In genomic region chr13:47094734-47095434, GRCh38 we compare ENCODE assay signal across 16 cellular contexts.
DNase-seq lines count a peak whose midpoint lies in the region; ATAC-seq and TF ChIP-seq lines count a peak whose summit lies in the region.
"Had no signal": no experiment of that assay in that cellular context is flagged by ENCODE, and none has a peak within 500 bp of the region (broad histone marks: within the 10 kb centered on the region; RNA-seq: fewer than 3 reads in every experiment).

No MANE protein-coding gene starts in this region.

- no peak for TF ChIP-seq CTCF in WERI-Rb-1 (IDR thresholded peaks at IDR 0.05; ENCODE audit: low read depth, low read length)

- no peaks in the 10 kb centered on the region for H3K36me3 ChIP-seq in WERI-Rb-1
- H3K36me3 ChIP-seq: esophagus muscularis mucosa had no signal

- no peaks in the 10 kb centered on the region for H3K9me3 ChIP-seq in WERI-Rb-1 (ENCODE audit: severe bottlenecking)
- H3K9me3 ChIP-seq: esophagus muscularis mucosa had no signal

- DNase-seq in NCI-H69 (lab: John Stamatoyannopoulos, UW) (no peak), NCI-H524 (lab: John Stamatoyannopoulos, UW) (no peak), WERI-Rb-1 (no peak)
- no peak for DNase-seq in stimulated activated naive CD4-positive, alpha-beta T cell treated with Interleukin-2 at 50 U/mL for 16 hours (lab: John Stamatoyannopoulos, UW)
- DNase-seq: activated CD4-positive, CD25-positive, alpha-beta regulatory T cell treated with anti-CD3 and anti-CD28 coated beads, Interleukin-2, amount 50 U/mL, for 72 hours; activated effector memory CD4-positive, alpha-beta T cell treated with anti-CD3 and anti-CD28 coated beads, Interleukin-2, amount 50 U/mL, for 16 hours; caudate nucleus; immature natural killer cell; naive B cell had no signal

- no peak overlapping the region for H3K4me3 ChIP-seq in WERI-Rb-1 (ENCODE audit: low read depth, low read length)
- H3K4me3 ChIP-seq: esophagus muscularis mucosa had no signal

- H3K27me3 ChIP-seq in WERI-Rb-1 (ENCODE audit: insufficient read depth, low read depth, severe bottlenecking): no peaks in the 10 kb centered on the region
- H3K27me3 ChIP-seq: esophagus muscularis mucosa had no signal

- ATAC-seq in GM18858 (IDR thresholded peaks at IDR 0.05; ENCODE audit: unreplicated experiment) (peak; percentile 89), GM21390 (IDR thresholded peaks at IDR 0.05; ENCODE audit: unreplicated experiment) (peak; percentile 90), HG02970 (IDR thresholded peaks at IDR 0.05; ENCODE audit: low FRiP score, unreplicated experiment) (peak; percentile 81), HG03575 (IDR thresholded peaks at IDR 0.05; ENCODE audit: extremely low read depth, insufficient number of reproducible peaks, low FRiP score, unreplicated experiment) (peak; percentile 48)
- ATAC-seq: Right ventricle myocardium inferior had no signal

- H3K27ac ChIP-seq in WERI-Rb-1: no peak overlapping the region
- H3K27ac ChIP-seq: C4-2B, esophagus muscularis mucosa had no signal
